24 cellular contexts compared by ENCODE assay signal in genomic region chr3:133886031-133886722, GRCh38. TPM values are rescaled to one million over a fixed set of nuclear protein-coding genes. Genes with fewer than 3 reads are reported as not detected.
"Had no signal": no experiment of that assay in that cellular context is flagged by ENCODE, and none has a peak within 500 bp of the region (broad histone marks: within the 10 kb centered on the region; RNA-seq: fewer than 3 reads in every experiment).

No MANE protein-coding gene starts in this region.

- H3K27ac Mint-ChIP-seq: activated B cell treated with CpG ODN at 0.5 μM for 24 hours; activated naive CD4-positive, alpha-beta T cell treated with anti-CD3 and anti-CD28 coated beads, Interleukin-2, amount 10 ng/mL, durations not matched to agents 7 days and 5 days; activated T-helper 1 cell treated with anti-CD3 and anti-CD28 coated beads, Interleukin-12 subunit alpha, Interleukin-12 subunit beta, Interleukin-2, Interleukin-4 antibody, amounts not matched to agents 30 ng/mL and 10 ng/mL and 1 ng/mL, durations not matched to agents 14 hours and 24 hours and 36 hours; dendritic cell treated with granulocyte-macrophage colony-stimulating factor and Interleukin-4, amounts not matched to agents 40 ng/mL and 50 ng/mL, for 4 days; endodermal cell; natural killer cell; neural progenitor cell; stimulated activated naive CD8-positive, alpha-beta T cell treated with anti-CD3 and anti-CD28 coated beads, Interleukin-15, Interleukin-2, amounts not matched to agents 100 ng/mL and 50 ng/mL, for 24 hours; T-helper 2 cell treated with Interferon-gamma antibody and Interleukin-4, amounts not matched to agents 5 μg/mL and 100 μg/mL, for 36 hours had no signal

- H3K9me3 ChIP-seq: right lobe of liver, thyroid gland, upper lobe of left lung had no signal

- DNase-seq: activated B cell treated with CpG ODN at 0.5 μM for 24 hours; activated CD8-positive, alpha-beta memory T cell treated with anti-CD3 and anti-CD28 coated beads, Interleukin-2, amount 50 U/mL, for 4 hours; activated gamma-delta T cell; activated naive CD4-positive, alpha-beta T cell treated with anti-CD3 and anti-CD28 coated beads, Interleukin-2, amount 10 ng/mL, durations not matched to agents 7 days and 5 days; activated T-cell treated with anti-CD3 and anti-CD28 coated beads, Interleukin-2, amount 50 U/mL, for 1 hour; amniotic stem cell; central memory CD4-positive, alpha-beta T cell; foreskin keratinocyte; left colon; mesenchymal stem cell; natural killer cell; posterior cingulate gyrus; right lobe of liver; stimulated activated CD4-positive, alpha-beta T cell treated with anti-CD3 and anti-CD28 coated beads, Interleukin-2, amount 100 ng/mL, for 48 hours; T-helper 1 cell; thyroid gland; upper lobe of left lung had no signal

- H3K4me1 ChIP-seq: foreskin keratinocyte, right lobe of liver, thyroid gland, upper lobe of left lung had no signal

- H3K36me3 Mint-ChIP-seq: activated naive CD4-positive, alpha-beta T cell treated with anti-CD3 and anti-CD28 coated beads, Interleukin-2, amount 10 ng/mL, durations not matched to agents 7 days and 5 days; natural killer cell had no signal

- H3K4me3 ChIP-seq: neural progenitor cell, right lobe of liver, thyroid gland, upper lobe of left lung had no signal

- H3K9me3 Mint-ChIP-seq: activated B cell treated with CpG ODN at 0.5 μM for 24 hours; endodermal cell; natural killer cell; neural progenitor cell; stimulated activated naive CD8-positive, alpha-beta T cell treated with anti-CD3 and anti-CD28 coated beads, Interleukin-15, Interleukin-2, amounts not matched to agents 100 ng/mL and 50 ng/mL, for 24 hours; T-helper 2 cell treated with Interferon-gamma antibody and Interleukin-4, amounts not matched to agents 5 μg/mL and 100 μg/mL, for 36 hours had no signal

- H3K27me3 Mint-ChIP-seq: stimulated activated naive CD8-positive, alpha-beta T cell treated with anti-CD3 and anti-CD28 coated beads, Interleukin-15, Interleukin-2, amounts not matched to agents 100 ng/mL and 50 ng/mL, for 24 hours had no signal

- H3K27ac ChIP-seq: foreskin keratinocyte, neural progenitor cell, right lobe of liver, thyroid gland, upper lobe of left lung had no signal

- H3K4me3 Mint-ChIP-seq: activated B cell treated with CpG ODN at 0.5 μM for 24 hours; activated naive CD4-positive, alpha-beta T cell treated with anti-CD3 and anti-CD28 coated beads, Interleukin-2, amount 10 ng/mL, durations not matched to agents 7 days and 5 days; activated T-helper 1 cell treated with anti-CD3 and anti-CD28 coated beads, Interleukin-12 subunit alpha, Interleukin-12 subunit beta, Interleukin-2, Interleukin-4 antibody, amounts not matched to agents 30 ng/mL and 10 ng/mL and 1 ng/mL, durations not matched to agents 14 hours and 24 hours and 36 hours; dendritic cell treated with granulocyte-macrophage colony-stimulating factor and Interleukin-4, amounts not matched to agents 40 ng/mL and 50 ng/mL, for 4 days; endodermal cell; natural killer cell; neural progenitor cell; stimulated activated naive CD8-positive, alpha-beta T cell treated with anti-CD3 and anti-CD28 coated beads, Interleukin-15, Interleukin-2, amounts not matched to agents 100 ng/mL and 50 ng/mL, for 24 hours; T-helper 2 cell treated with Interferon-gamma antibody and Interleukin-4, amounts not matched to agents 5 μg/mL and 100 μg/mL, for 36 hours had no signal

- H3K36me3 ChIP-seq: neural progenitor cell, right lobe of liver, thyroid gland, upper lobe of left lung had no signal

- H3K4me1 Mint-ChIP-seq: activated B cell treated with CpG ODN at 0.5 μM for 24 hours had no signal

- ATAC-seq: esophagus mucosa, foreskin keratinocyte, left colon, natural killer cell, right lobe of liver had no signal

- H3K27me3 ChIP-seq: neural progenitor cell, right lobe of liver, thyroid gland, upper lobe of left lung had no signal

RNA-seq across cellular contexts. Expression of gene RAB6B, which starts 9.5 kb away (rescaled TPM):
- total RNA-seq: activated B cell treated with CpG ODN at 0.5 μM for 24 hours had no signal
